ENCODE assay signal across 22 cellular contexts in genomic region chrX:49204017-49204416, GRCh38. TPM values are rescaled to one million over a fixed set of nuclear protein-coding genes. Genes with fewer than 3 reads are reported as not detected.
DNase-seq lines count a peak whose midpoint lies in the region; ATAC-seq, FAIRE-seq and TF ChIP-seq lines count a peak whose summit lies in the region.
"Had no signal": no experiment of that assay in that cellular context is flagged by ENCODE, and none has a peak within 500 bp of the region (broad histone marks: within the 10 kb centered on the region; RNA-seq: fewer than 3 reads in every experiment).

No MANE protein-coding gene starts in this region.

- H3K36me3 ChIP-seq in astrocyte (ENCODE audit: insufficient read depth, low read length) = no peaks in the 10 kb centered on the region
- H3K36me3 ChIP-seq: HAP-1 had no signal

- H4K20me1 ChIP-seq in astrocyte (ENCODE audit: insufficient read depth, low read length) = no peaks in the 10 kb centered on the region

- CTCF ChIA-PET in T-cell (lab: Charles Lee) = no interaction called here

- H3K27ac ChIP-seq in right cardiac atrium (ENCODE audit: low read length) (peak overlapping the region; percentile 66), astrocyte (ENCODE audit: low read depth, low read length) (no peak overlapping the region), dorsolateral prefrontal cortex (peak overlapping the region in 47 of 59 donors; percentile 10 to 89 (median 63))
- H3K27ac ChIP-seq: A549 had no signal

- H3K4me2 ChIP-seq in astrocyte (ENCODE audit: low read length) = no peak overlapping the region
- H3K4me2 ChIP-seq: A549 had no signal

- no peaks in the 10 kb centered on the region for H3K27me3 ChIP-seq in right cardiac atrium (ENCODE audit: control insufficient read depth, insufficient read depth)
- no peaks in the 10 kb centered on the region for H3K27me3 ChIP-seq in astrocyte (ENCODE audit: insufficient read depth, low read length)
- peaks cover 0 to 47% (median 7%) of the 10 kb centered on the region in 45 donors for H3K27me3 ChIP-seq in dorsolateral prefrontal cortex

- H3K36me3 Mint-ChIP-seq in astrocyte (ENCODE audit: low read depth, unreplicated experiment) (no peaks in the 10 kb centered on the region), T-cell (peaks cover 3% of the 10 kb centered on the region)
- H3K36me3 Mint-ChIP-seq: CD4-positive, alpha-beta memory T cell had no signal

- H3K4me3 ChIP-seq in right cardiac atrium (ENCODE audit: low read length) = no peak overlapping the region
- no peak overlapping the region for H3K4me3 ChIP-seq in astrocyte (ENCODE audit: insufficient read depth, low read depth, low read length)
- no peak overlapping the region for H3K4me3 ChIP-seq in dorsolateral prefrontal cortex
- H3K4me3 ChIP-seq: A549, HAP-1 had no signal

- POLR2A ChIA-PET in T-cell (lab: Charles Lee) = no interaction called here

- no peak overlapping the region for H3K9ac ChIP-seq in astrocyte (ENCODE audit: low read length)

- H3K4me1 Mint-ChIP-seq in astrocyte (ENCODE audit: low read depth, unreplicated experiment) (no peaks in the 10 kb centered on the region), T-cell (peaks cover 3 to 7% (median 6%) of the 10 kb centered on the region in 3 donors)

- no peak for FAIRE-seq in astrocyte (lab: Jason Lieb, UNC)
- FAIRE-seq: A549, GM18507, H54 had no signal

- TF ChIP-seq CTCF in astrocyte (IDR thresholded peaks at IDR 0.05; ENCODE audit: insufficient read depth, low read depth, low read length) = no peak
- no peak for TF ChIP-seq CTCF in dorsolateral prefrontal cortex (IDR thresholded peaks at IDR 0.05 in 54 of 56, conservative IDR thresholded peaks at IDR 0.05 in 2 of 56; ENCODE audit: low read depth in 1 of 56, partially characterized antibody in 56 of 56)

- intact Hi-C loops in right cardiac atrium (cut with DNase I) (no loop called here), Right ventricle myocardium superior (cut with DNase I) (no loop called here), dorsolateral prefrontal cortex (cut with DNase I) (no loop called here)

- peaks cover 3% of the 10 kb centered on the region for H3K27me3 Mint-ChIP-seq in astrocyte (ENCODE audit: low read depth, unreplicated experiment)
- no peaks in the 10 kb centered on the region for H3K27me3 Mint-ChIP-seq in T-cell
- H3K27me3 Mint-ChIP-seq: CD4-positive, alpha-beta memory T cell had no signal

- H2AFZ ChIP-seq in astrocyte (ENCODE audit: low read depth, low read length) = no peak overlapping the region

- H3K9me3 Mint-ChIP-seq in astrocyte (ENCODE audit: unreplicated experiment) (no peaks in the 10 kb centered on the region), T-cell (no peaks in the 10 kb centered on the region)
- H3K9me3 Mint-ChIP-seq: CD4-positive, alpha-beta memory T cell; HFFc6 had no signal

- H3K27ac Mint-ChIP-seq in astrocyte (ENCODE audit: unreplicated experiment) (no peak overlapping the region), T-cell (no peak overlapping the region)
- H3K27ac Mint-ChIP-seq: CD4-positive, alpha-beta memory T cell; HFFc6 had no signal

- DNase-seq in right cardiac atrium (no peak), Right ventricle myocardium superior (no peak), astrocyte (ENCODE audit: low read depth) (no peak), dorsolateral prefrontal cortex (no peak), NCI-H2227 (lab: John Stamatoyannopoulos, UW; ENCODE audit: unreplicated experiment) (no peak), NCI-H2081 treated with DMSO at 0.1 percent for 48 hours (lab: John Stamatoyannopoulos, UW) (no peak), T-cell (no peak)
- DNase-seq: 8988T; ACHN; Calu3; CD4-positive, alpha-beta memory T cell; COR-L47; DMS79 treated with DMSO at 0.1 percent for 48 hours; GF-D8; GOT3; HFFc6 had no signal

- 78% methylated on average over 6 of the region's 6 CpGs for WGBS in right cardiac atrium

- H3K4me3 Mint-ChIP-seq in astrocyte (ENCODE audit: unreplicated experiment) (peak overlapping the region; percentile 40), T-cell (no peak overlapping the region)
- H3K4me3 Mint-ChIP-seq: CD4-positive, alpha-beta memory T cell; HFFc6 had no signal

- no peaks in the 10 kb centered on the region for H3K4me1 ChIP-seq in right cardiac atrium (ENCODE audit: control insufficient read depth, insufficient read depth, low read length)
- no peaks in the 10 kb centered on the region for H3K4me1 ChIP-seq in astrocyte (ENCODE audit: insufficient read depth, low read length)

- ATAC-seq in right cardiac atrium (no peak), Right ventricle myocardium superior (ENCODE audit: poor library complexity) (no peak), T-cell (replicated peaks in 1 of 4) (no peak)
- ATAC-seq: A549 had no signal

- H3K79me2 ChIP-seq in astrocyte (ENCODE audit: insufficient read depth, low read length) = no peaks in the 10 kb centered on the region

- H3K9me3 ChIP-seq in right cardiac atrium (ENCODE audit: control insufficient read depth, low read length) (no peaks in the 10 kb centered on the region), astrocyte (ENCODE audit: insufficient read depth, low read depth, low read length) (no peaks in the 10 kb centered on the region)
- H3K9me3 ChIP-seq: A549, HAP-1 had no signal

RNA-seq across cellular contexts. Expression of gene SYP, which starts 4.0 kb away (rescaled TPM):
- total RNA-seq in right cardiac atrium (1 to 10 TPM; 2.1 to 3.1 (median 2.4) TPM), Right ventricle myocardium superior (1.6 TPM), astrocyte (1.6 and 1.9 TPM in 2 replicates), dorsolateral prefrontal cortex (100 to 1,000 TPM; 150 to 795 (median 493) TPM), T-cell (under 1 TPM; 0.53 to 0.89 (median 0.70) TPM)
- polyA plus RNA-seq in right cardiac atrium = 3.0 TPM

RNA-seq across cellular contexts. Expression of gene PRICKLE3, which starts 17.8 kb away (rescaled TPM):
- total RNA-seq in right cardiac atrium (10 to 100 TPM in 3 of 4 donors, 1 to 10 TPM in 1; 9.0 to 12.1 (median 11.0) TPM), Right ventricle myocardium superior (12.7 TPM), astrocyte (13.9 and 14.2 TPM in 2 replicates), dorsolateral prefrontal cortex (1 to 10 TPM; 1.1 to 9.3 (median 3.5) TPM), T-cell (10 to 100 TPM in 3 of 5 donors, 1 to 10 TPM in 2; 5.5 to 15.4 (median 12.6) TPM)
- polyA plus RNA-seq in right cardiac atrium = 8.5 TPM

RNA-seq across cellular contexts. Expression of gene CACNA1F, which starts 29.1 kb away (rescaled TPM):
- total RNA-seq in right cardiac atrium (under 1 TPM; 0.17 to 0.78 (median 0.19) TPM), Right ventricle myocardium superior (0.11 TPM), astrocyte (not detected in 2 replicates), dorsolateral prefrontal cortex (1 to 10 TPM in 95 of 120 experiments, under 1 TPM in 25; 0.39 to 4.0 (median 1.5) TPM), T-cell (1 to 10 TPM; 1.4 to 1.9 (median 1.6) TPM)
- polyA plus RNA-seq in right cardiac atrium = 0.09 TPM
- total RNA-seq: Calu3, Daoy, G401, HFFc6 had no signal
- polyA plus RNA-seq: A549 had no signal

RNA-seq across cellular contexts. Expression of gene CCDC22, which starts 31.3 kb away (rescaled TPM):
- total RNA-seq in right cardiac atrium = 10 to 100 TPM in 3 of 4 donors, 1 to 10 TPM in 1; 9.2 to 13.7 (median 12.2) TPM
- polyA plus RNA-seq in right cardiac atrium = 8.5 TPM
- total RNA-seq in Right ventricle myocardium superior = 10.8 TPM
- total RNA-seq in astrocyte = 11.7 and 12.3 TPM in 2 replicates
- total RNA-seq in dorsolateral prefrontal cortex = 10 to 100 TPM in 118 of 120 experiments, 1 to 10 TPM in 2; 8.7 to 18.4 (median 13.5) TPM
- total RNA-seq in T-cell = 10 to 100 TPM; 21.0 to 34.9 (median 33.1) TPM

RNA-seq across cellular contexts. Expression of gene PLP2, which starts 32.3 kb away (rescaled TPM):
- total RNA-seq in right cardiac atrium (10 to 100 TPM; 83.0 to 96.4 (median 87.0) TPM), Right ventricle myocardium superior (50.1 TPM), astrocyte (109 TPM in 2 replicates), dorsolateral prefrontal cortex (10 to 100 TPM in 24 of 120 experiments, 1 to 10 TPM in 96; 2.2 to 24.2 (median 6.7) TPM), T-cell (100 to 1,000 TPM in 4 of 5 donors, 10 to 100 TPM in 1; 85.2 to 241 (median 207) TPM)
- polyA plus RNA-seq in right cardiac atrium = 89.0 TPM

Comparison
In these comparisons a context has a peak if more than half of its experiments do, and no peak if none do; other contexts are left out.
1. RNA of gene SYP, which starts 4.0 kb away (total RNA-seq): 150 to 795 TPM in dorsolateral prefrontal cortex; 2.1 to 3.1 TPM in right cardiac atrium, 1.6 TPM in Right ventricle myocardium superior (single experiment), 1.6 to 1.9 TPM in astrocyte and 0.53 to 0.89 TPM in T-cell; every median in the first group is over 10 times any median in the second.